Comparison of ENCODE assay signal across 1 cellular context in the genomic region with DNA sequence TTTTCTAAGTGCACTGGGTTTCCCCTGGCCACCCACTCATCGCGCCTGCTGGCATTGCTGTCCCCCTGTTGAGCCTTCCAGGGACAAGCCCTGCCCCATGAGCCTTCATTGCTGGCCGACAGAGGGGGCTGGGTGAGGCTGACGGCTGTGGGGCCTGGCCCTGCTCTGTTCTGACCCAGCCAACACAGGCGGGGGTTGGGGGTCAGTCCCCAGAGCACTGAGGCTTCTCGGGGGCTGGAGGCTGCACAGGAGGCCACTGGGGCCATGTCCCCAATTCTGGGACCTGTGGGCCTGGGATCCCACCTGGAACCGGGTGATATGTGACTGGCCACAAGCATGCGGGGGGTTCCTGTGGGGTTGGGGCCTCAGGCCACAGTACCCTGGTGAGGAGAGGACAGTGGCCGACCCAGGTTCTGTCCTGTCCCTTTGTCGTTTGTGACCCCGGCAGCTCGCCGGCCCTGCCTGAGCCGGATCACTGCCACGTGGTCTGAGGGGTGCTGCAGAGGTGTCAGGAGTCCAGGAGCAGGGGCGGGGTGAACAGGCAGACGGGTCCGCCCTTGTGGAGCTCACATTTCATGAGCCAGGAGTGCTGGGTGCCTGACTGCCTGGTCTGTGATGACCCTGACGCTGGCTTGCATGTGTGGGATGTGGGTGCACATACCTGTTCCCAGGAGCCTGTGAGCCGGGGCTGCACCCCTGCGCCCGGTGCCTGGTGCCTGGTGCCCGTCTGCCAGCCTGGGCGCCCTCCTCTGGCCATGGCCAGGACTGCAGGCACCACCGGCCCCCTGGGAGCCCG.
A peak's percentile ranks its signal among the peaks of the same experiment; 100 is the strongest.
TF ChIP-seq lines count a peak whose summit lies in the region.

No MANE protein-coding gene starts in this region.

TF ChIP-seq in K562, 482 proteins besides CTCF, POLR2A, EP300 and RAD21 (continued from another document):
- TF ChIP-seq, protein P1, sequence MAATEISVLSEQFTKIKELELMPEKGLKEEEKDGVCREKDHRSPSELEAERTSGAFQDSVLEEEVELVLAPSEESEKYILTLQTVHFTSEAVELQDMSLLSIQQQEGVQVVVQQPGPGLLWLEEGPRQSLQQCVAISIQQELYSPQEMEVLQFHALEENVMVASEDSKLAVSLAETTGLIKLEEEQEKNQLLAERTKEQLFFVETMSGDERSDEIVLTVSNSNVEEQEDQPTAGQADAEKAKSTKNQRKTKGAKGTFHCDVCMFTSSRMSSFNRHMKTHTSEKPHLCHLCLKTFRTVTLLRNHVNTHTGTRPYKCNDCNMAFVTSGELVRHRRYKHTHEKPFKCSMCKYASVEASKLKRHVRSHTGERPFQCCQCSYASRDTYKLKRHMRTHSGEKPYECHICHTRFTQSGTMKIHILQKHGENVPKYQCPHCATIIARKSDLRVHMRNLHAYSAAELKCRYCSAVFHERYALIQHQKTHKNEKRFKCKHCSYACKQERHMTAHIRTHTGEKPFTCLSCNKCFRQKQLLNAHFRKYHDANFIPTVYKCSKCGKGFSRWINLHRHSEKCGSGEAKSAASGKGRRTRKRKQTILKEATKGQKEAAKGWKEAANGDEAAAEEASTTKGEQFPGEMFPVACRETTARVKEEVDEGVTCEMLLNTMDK (IDR thresholded peaks at IDR 0.05; ENCODE audit: borderline replicate concordance, insufficient read depth, low read depth, low read length, poor library complexity, severe bottlenecking), result peak; percentile 34
- TF ChIP-seq CREB1 (IDR thresholded peaks at IDR 0.05), result 0 out of 2 replicates have a peak, but pooled peaks have one; percentile 19
- no peak for TF ChIP-seq CREB1 (CRISPR knock-in tag; IDR thresholded peaks at IDR 0.05)
- TF ChIP-seq SIRT6 (IDR thresholded peaks at IDR 0.05; ENCODE audit: low read depth, low read length), result peak; percentile 28
- TF ChIP-seq SOX6 (IDR thresholded peaks at IDR 0.05), result no peak
- TF ChIP-seq, protein P2, sequence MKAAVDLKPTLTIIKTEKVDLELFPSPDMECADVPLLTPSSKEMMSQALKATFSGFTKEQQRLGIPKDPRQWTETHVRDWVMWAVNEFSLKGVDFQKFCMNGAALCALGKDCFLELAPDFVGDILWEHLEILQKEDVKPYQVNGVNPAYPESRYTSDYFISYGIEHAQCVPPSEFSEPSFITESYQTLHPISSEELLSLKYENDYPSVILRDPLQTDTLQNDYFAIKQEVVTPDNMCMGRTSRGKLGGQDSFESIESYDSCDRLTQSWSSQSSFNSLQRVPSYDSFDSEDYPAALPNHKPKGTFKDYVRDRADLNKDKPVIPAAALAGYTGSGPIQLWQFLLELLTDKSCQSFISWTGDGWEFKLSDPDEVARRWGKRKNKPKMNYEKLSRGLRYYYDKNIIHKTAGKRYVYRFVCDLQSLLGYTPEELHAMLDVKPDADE (conservative IDR thresholded peaks at IDR 0.05; ENCODE audit: control insufficient read depth, low read depth, low read length), result no peak
- TF ChIP-seq, protein P3, sequence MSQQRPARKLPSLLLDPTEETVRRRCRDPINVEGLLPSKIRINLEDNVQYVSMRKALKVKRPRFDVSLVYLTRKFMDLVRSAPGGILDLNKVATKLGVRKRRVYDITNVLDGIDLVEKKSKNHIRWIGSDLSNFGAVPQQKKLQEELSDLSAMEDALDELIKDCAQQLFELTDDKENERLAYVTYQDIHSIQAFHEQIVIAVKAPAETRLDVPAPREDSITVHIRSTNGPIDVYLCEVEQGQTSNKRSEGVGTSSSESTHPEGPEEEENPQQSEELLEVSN (IDR thresholded peaks at IDR 0.05; ENCODE audit: borderline replicate concordance in 1 of 2, extremely low read depth in 1 of 2, insufficient read depth in 1 of 2, insufficient read length in 1 of 2, low read depth in 1 of 2, low read length in 1 of 2, poor library complexity in 1 of 2, severe bottlenecking in 1 of 2), result peak in 1 of 2 experiments; percentile 56
- peak in 1 of 2 experiments; percentile 57; a peak in 1 of 4 replicates for TF ChIP-seq SIN3A (IDR thresholded peaks at IDR 0.05; ENCODE audit: borderline replicate concordance in 2 of 2, control insufficient read depth in 1 of 2, low read depth in 2 of 2, low read length in 2 of 2)
- peak; percentile 35; the same call in 1 of the 2 replicates for TF ChIP-seq CTBP1 (IDR thresholded peaks at IDR 0.05; ENCODE audit: borderline replicate concordance)
- TF ChIP-seq HDAC8 (tag; IDR thresholded peaks at IDR 0.05), result no peak
- TF ChIP-seq, protein P4, sequence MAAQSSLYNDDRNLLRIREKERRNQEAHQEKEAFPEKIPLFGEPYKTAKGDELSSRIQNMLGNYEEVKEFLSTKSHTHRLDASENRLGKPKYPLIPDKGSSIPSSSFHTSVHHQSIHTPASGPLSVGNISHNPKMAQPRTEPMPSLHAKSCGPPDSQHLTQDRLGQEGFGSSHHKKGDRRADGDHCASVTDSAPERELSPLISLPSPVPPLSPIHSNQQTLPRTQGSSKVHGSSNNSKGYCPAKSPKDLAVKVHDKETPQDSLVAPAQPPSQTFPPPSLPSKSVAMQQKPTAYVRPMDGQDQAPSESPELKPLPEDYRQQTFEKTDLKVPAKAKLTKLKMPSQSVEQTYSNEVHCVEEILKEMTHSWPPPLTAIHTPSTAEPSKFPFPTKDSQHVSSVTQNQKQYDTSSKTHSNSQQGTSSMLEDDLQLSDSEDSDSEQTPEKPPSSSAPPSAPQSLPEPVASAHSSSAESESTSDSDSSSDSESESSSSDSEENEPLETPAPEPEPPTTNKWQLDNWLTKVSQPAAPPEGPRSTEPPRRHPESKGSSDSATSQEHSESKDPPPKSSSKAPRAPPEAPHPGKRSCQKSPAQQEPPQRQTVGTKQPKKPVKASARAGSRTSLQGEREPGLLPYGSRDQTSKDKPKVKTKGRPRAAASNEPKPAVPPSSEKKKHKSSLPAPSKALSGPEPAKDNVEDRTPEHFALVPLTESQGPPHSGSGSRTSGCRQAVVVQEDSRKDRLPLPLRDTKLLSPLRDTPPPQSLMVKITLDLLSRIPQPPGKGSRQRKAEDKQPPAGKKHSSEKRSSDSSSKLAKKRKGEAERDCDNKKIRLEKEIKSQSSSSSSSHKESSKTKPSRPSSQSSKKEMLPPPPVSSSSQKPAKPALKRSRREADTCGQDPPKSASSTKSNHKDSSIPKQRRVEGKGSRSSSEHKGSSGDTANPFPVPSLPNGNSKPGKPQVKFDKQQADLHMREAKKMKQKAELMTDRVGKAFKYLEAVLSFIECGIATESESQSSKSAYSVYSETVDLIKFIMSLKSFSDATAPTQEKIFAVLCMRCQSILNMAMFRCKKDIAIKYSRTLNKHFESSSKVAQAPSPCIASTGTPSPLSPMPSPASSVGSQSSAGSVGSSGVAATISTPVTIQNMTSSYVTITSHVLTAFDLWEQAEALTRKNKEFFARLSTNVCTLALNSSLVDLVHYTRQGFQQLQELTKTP (IDR thresholded peaks at IDR 0.05; ENCODE audit: low read depth in 1 of 2, partially characterized antibody in 2 of 2), result no peak
- TF ChIP-seq KHSRP (IDR thresholded peaks at IDR 0.05), result no peak
- peak; percentile 28; the same call in 1 of the 2 replicates for TF ChIP-seq RAD51 (IDR thresholded peaks at IDR 0.05; ENCODE audit: borderline replicate concordance, low read depth)
- no peak for TF ChIP-seq ZNF197 (CRISPR knock-in tag; IDR thresholded peaks at IDR 0.05; ENCODE audit: low read depth)
- peak; percentile 36 for TF ChIP-seq HMGN3 (IDR thresholded peaks at IDR 0.05; ENCODE audit: borderline replicate concordance, extremely low read depth, insufficient read length, low read depth, low read length)
- TF ChIP-seq HNRNPL (IDR thresholded peaks at IDR 0.05; ENCODE audit: low read depth, low read length), result peak; percentile 99
- peak; percentile 70 for TF ChIP-seq POLR2G (IDR thresholded peaks at IDR 0.05; ENCODE audit: low read depth, low read length)
- peak; percentile 58 for TF ChIP-seq L3MBTL2 (IDR thresholded peaks at IDR 0.05)
- TF ChIP-seq PRMT5 (CRISPR knock-in tag; IDR thresholded peaks at IDR 0.05), result no peak
- TF ChIP-seq HMG20B (CRISPR knock-in tag; IDR thresholded peaks at IDR 0.05), result no peak
- TF ChIP-seq EP400 (IDR thresholded peaks at IDR 0.05), result no peak
- no peak for TF ChIP-seq MYBL2 (IDR thresholded peaks at IDR 0.05; ENCODE audit: low read depth)
- no peak for TF ChIP-seq MYBL2 (CRISPR knock-in tag; IDR thresholded peaks at IDR 0.05; ENCODE audit: borderline replicate concordance)
- TF ChIP-seq USF1 (CRISPR knock-in tag; IDR thresholded peaks at IDR 0.05), result peak; percentile 66
- TF ChIP-seq, protein P5, sequence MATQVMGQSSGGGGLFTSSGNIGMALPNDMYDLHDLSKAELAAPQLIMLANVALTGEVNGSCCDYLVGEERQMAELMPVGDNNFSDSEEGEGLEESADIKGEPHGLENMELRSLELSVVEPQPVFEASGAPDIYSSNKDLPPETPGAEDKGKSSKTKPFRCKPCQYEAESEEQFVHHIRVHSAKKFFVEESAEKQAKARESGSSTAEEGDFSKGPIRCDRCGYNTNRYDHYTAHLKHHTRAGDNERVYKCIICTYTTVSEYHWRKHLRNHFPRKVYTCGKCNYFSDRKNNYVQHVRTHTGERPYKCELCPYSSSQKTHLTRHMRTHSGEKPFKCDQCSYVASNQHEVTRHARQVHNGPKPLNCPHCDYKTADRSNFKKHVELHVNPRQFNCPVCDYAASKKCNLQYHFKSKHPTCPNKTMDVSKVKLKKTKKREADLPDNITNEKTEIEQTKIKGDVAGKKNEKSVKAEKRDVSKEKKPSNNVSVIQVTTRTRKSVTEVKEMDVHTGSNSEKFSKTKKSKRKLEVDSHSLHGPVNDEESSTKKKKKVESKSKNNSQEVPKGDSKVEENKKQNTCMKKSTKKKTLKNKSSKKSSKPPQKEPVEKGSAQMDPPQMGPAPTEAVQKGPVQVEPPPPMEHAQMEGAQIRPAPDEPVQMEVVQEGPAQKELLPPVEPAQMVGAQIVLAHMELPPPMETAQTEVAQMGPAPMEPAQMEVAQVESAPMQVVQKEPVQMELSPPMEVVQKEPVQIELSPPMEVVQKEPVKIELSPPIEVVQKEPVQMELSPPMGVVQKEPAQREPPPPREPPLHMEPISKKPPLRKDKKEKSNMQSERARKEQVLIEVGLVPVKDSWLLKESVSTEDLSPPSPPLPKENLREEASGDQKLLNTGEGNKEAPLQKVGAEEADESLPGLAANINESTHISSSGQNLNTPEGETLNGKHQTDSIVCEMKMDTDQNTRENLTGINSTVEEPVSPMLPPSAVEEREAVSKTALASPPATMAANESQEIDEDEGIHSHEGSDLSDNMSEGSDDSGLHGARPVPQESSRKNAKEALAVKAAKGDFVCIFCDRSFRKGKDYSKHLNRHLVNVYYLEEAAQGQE (CRISPR knock-in tag; IDR thresholded peaks at IDR 0.05; ENCODE audit: low read depth), result peak; percentile 23; the same call in 1 of the 2 replicates
- TF ChIP-seq POLR2B (IDR thresholded peaks at IDR 0.05; ENCODE audit: low read depth, partially characterized antibody), result peak; percentile 34
- peak; percentile 22; the same call in 1 of the 2 replicates for TF ChIP-seq ZNF143 (CRISPR knock-in tag; IDR thresholded peaks at IDR 0.05)
